8 cellular contexts compared by ENCODE assay signal in the genomic region with DNA sequence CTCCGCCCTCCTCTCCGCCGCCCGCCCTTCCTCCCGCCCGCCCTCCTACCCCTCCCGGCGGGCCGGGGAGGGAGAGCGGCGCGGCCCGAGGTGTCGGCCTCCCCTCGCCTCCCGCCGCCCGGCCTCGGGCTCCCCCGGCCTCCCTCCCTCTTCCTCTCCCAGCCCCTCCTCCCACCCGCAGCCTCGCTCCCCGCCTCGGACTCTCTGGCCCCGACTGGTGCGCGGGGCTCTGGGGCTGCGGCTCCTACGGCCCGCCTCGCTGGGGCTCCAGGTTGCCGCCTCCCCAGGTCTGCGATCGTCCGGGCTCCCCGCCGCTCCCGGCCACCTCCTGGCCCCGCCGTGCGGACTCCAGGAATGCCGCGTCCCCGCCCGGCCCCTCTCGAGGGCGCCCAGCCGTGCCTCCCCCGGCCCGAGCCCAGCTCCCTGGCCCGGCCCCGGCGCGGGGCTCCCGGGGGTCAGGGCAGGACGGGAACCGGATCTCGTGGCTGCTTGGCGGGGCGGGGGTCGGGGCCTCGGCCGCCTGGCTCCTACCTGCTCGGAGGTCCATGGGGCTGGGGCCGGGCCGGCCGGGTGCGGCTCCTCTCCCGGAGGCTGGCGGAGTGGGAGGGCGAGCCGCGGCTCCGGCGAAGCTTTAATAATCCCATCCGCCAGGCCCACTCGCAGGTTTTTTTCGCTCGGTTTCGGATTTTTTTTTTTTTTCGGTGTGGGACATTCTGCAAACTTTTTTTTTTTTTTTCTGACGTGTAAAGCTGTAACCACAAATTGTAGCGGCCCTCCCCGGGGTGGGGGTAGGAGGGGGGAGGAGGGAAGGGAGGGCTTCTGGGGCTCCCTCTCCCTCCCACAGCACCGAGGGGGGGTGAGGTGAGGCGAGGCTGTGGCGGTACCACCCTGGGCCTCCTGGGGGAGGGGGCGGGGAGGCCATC. TPM values are rescaled to one million over a fixed set of nuclear protein-coding genes. Genes with fewer than 3 reads are reported as not detected.
DNase-seq lines count a peak whose midpoint lies in the region; ATAC-seq and TF ChIP-seq lines count a peak whose summit lies in the region.

Gene CLCF1, minus strand, starts transcription at position 606 of the 923 bp plus-strand sequence. Its CDS starts 59 bp downstream, at position 547.

- TF ChIP-seq POLR2A in right lobe of liver (IDR thresholded peaks at IDR 0.05) = no peak

- H3K27ac ChIP-seq in coronary artery = peak within 1 kb of the TSS; percentile 85 to 93
- peak within 1 kb of the TSS; percentile 53 to 84 (median 72) for H3K27ac ChIP-seq in right lobe of liver

- intact Hi-C loops in right lobe of liver (cut with DNase I) = no loop called here

- TF ChIP-seq CTCF in coronary artery (IDR thresholded peaks at IDR 0.05) (no peak), right lobe of liver (IDR thresholded peaks at IDR 0.05) (no peak)

- peak; percentile 94 for DNase-seq in GM03348 (ENCODE audit: low spot score)
- peak; percentile 41 for DNase-seq in LoVo (ENCODE audit: low spot score)
- no peak for DNase-seq in coronary artery (ENCODE audit: low spot score)
- peak; percentile 73 to 81 (median 80) for DNase-seq in right lobe of liver
- DNase-seq in stimulated activated CD8-positive, alpha-beta memory T cell treated with anti-CD3 and anti-CD28 coated beads, Interleukin-2, amount 100 ng/mL, for 1 hour (ENCODE audit: low read depth in 2 of 2) = peak; percentile 50 to 58

- WGBS in right lobe of liver (ENCODE audit: insufficient coverage, low coverage, low lambda C conversion rate, missing lambda C conversion rate) = 0% methylated on average over 15 of the region's 88 CpGs

- no peaks in the 10 kb centered on the region for H3K9me3 ChIP-seq in right lobe of liver

- peak within 1 kb of the TSS; percentile 88 for H3K4me3 ChIP-seq in coronary artery
- H3K4me3 ChIP-seq in right lobe of liver = peak within 1 kb of the TSS; percentile 57 to 89 (median 68)

- H3K27me3 ChIP-seq in right lobe of liver = no peaks in the 10 kb centered on the region

- peak; percentile 44 for ATAC-seq in activated CD4-positive, CD25-positive, alpha-beta regulatory T cell treated with anti-CD3 and anti-CD28 coated beads, Interleukin-2, amount 50 U/mL, for 24 hours
- ATAC-seq in right lobe of liver = peak; percentile 40 to 69 (median 59)
- ATAC-seq in HG03108 (IDR thresholded peaks at IDR 0.05; ENCODE audit: unreplicated experiment) = no peak
- no peak for ATAC-seq in HG03025 (IDR thresholded peaks at IDR 0.05; ENCODE audit: low FRiP score, unreplicated experiment)

- H3K36me3 ChIP-seq in right lobe of liver = no peaks in the 10 kb centered on the region

- H3K4me1 ChIP-seq in right lobe of liver = peaks cover 0 to 17% (median 6%) of the 10 kb centered on the region in 4 donors

RNA-seq across cellular contexts. Expression of gene CLCF1, which starts in this region (rescaled TPM):
- 1 to 10 TPM in 3 of 6 experiments, under 1 TPM in 3; 0.44 to 3.8 (median 1.3) TPM for total RNA-seq in right lobe of liver

Comparison
In these comparisons a context has a peak if more than half of its experiments do, and no peak if none do; other contexts are left out.
1. ATAC-seq: peak in activated CD4-positive, CD25-positive, alpha-beta regulatory T cell treated with anti-CD3 and anti-CD28 coated beads, Interleukin-2, amount 50 U/mL, for 24 hours (2 of 2) and right lobe of liver (4 of 4); none in HG03108 (single experiment) and HG03025 (single experiment).